ENCODE assay signal across 1 cellular context in the genomic region with DNA sequence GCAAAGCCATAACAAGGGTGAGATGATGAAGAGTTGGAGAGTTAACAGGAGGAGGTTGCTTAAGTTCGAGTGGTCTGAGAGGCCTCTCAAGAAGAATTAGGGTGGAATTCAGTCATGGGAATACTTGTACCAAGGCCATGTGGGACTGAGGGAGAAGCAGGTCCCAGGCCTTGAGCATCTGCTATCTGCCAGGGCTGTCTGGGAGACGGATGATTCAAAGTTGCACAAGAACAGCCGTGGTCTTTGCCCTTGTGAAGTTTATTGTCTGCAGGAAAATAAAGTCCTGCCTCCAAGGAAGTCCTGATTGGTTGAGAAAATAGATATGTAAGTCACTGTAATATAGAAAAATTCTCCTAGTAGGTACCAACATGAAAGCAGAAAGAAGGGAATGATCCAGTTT.
TF ChIP-seq lines count a peak whose summit lies in the region.

No MANE protein-coding gene starts in this region.

TF ChIP-seq in HepG2, 621 proteins besides CTCF, POLR2A, EP300 and RAD21 (continued from another document and continues in another):
- TF ChIP-seq, protein P1, sequence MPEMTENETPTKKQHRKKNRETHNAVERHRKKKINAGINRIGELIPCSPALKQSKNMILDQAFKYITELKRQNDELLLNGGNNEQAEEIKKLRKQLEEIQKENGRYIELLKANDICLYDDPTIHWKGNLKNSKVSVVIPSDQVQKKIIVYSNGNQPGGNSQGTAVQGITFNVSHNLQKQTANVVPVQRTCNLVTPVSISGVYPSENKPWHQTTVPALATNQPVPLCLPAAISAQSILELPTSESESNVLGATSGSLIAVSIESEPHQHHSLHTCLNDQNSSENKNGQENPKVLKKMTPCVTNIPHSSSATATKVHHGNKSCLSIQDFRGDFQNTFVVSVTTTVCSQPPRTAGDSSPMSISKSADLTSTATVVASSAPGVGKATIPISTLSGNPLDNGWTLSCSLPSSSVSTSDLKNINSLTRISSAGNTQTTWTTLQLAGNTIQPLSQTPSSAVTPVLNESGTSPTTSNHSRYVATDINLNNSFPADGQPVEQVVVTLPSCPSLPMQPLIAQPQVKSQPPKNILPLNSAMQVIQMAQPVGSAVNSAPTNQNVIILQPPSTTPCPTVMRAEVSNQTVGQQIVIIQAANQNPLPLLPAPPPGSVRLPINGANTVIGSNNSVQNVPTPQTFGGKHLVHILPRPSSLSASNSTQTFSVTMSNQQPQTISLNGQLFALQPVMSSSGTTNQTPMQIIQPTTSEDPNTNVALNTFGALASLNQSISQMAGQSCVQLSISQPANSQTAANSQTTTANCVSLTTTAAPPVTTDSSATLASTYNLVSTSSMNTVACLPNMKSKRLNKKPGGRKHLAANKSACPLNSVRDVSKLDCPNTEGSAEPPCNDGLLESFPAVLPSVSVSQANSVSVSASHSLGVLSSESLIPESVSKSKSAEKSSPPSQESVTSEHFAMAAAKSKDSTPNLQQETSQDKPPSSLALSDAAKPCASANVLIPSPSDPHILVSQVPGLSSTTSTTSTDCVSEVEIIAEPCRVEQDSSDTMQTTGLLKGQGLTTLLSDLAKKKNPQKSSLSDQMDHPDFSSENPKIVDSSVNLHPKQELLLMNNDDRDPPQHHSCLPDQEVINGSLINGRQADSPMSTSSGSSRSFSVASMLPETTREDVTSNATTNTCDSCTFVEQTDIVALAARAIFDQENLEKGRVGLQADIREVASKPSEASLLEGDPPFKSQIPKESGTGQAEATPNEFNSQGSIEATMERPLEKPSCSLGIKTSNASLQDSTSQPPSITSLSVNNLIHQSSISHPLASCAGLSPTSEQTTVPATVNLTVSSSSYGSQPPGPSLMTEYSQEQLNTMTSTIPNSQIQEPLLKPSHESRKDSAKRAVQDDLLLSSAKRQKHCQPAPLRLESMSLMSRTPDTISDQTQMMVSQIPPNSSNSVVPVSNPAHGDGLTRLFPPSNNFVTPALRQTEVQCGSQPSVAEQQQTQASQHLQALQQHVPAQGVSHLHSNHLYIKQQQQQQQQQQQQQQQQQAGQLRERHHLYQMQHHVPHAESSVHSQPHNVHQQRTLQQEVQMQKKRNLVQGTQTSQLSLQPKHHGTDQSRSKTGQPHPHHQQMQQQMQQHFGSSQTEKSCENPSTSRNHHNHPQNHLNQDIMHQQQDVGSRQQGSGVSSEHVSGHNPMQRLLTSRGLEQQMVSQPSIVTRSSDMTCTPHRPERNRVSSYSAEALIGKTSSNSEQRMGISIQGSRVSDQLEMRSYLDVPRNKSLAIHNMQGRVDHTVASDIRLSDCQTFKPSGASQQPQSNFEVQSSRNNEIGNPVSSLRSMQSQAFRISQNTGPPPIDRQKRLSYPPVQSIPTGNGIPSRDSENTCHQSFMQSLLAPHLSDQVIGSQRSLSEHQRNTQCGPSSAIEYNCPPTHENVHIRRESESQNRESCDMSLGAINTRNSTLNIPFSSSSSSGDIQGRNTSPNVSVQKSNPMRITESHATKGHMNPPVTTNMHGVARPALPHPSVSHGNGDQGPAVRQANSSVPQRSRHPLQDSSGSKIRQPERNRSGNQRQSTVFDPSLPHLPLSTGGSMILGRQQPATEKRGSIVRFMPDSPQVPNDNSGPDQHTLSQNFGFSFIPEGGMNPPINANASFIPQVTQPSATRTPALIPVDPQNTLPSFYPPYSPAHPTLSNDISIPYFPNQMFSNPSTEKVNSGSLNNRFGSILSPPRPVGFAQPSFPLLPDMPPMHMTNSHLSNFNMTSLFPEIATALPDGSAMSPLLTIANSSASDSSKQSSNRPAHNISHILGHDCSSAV (CRISPR knock-in tag; IDR thresholded peaks at IDR 0.05; ENCODE audit: borderline replicate concordance), result no peak
- TF ChIP-seq ZNF775 (CRISPR knock-in tag; IDR thresholded peaks at IDR 0.05; ENCODE audit: borderline replicate concordance), result no peak
- no peak for TF ChIP-seq MBNL3 (CRISPR knock-in tag; conservative IDR thresholded peaks at IDR 0.05)
- no peak for TF ChIP-seq KLF13 (CRISPR knock-in tag; IDR thresholded peaks at IDR 0.05)
- peak; percentile 3; the same call in 1 of the 2 replicates for TF ChIP-seq FOXK1 (CRISPR knock-in tag; IDR thresholded peaks at IDR 0.05; ENCODE audit: borderline replicate concordance, low read depth)
- TF ChIP-seq CC2D1A (CRISPR knock-in tag; IDR thresholded peaks at IDR 0.05), result no peak
- peak; percentile 42; the same call in 1 of the 2 replicates for TF ChIP-seq ZFY (CRISPR knock-in tag; IDR thresholded peaks at IDR 0.05)
- TF ChIP-seq ZNF230 (CRISPR knock-in tag; IDR thresholded peaks at IDR 0.05), result no peak
- TF ChIP-seq ZNF180 (CRISPR knock-in tag; IDR thresholded peaks at IDR 0.05; ENCODE audit: borderline replicate concordance, low read depth), result no peak
- TF ChIP-seq AGO2 (optimal IDR thresholded peaks at IDR 0.05; ENCODE audit: low read depth, low read length), result no peak
- TF ChIP-seq, protein P2, sequence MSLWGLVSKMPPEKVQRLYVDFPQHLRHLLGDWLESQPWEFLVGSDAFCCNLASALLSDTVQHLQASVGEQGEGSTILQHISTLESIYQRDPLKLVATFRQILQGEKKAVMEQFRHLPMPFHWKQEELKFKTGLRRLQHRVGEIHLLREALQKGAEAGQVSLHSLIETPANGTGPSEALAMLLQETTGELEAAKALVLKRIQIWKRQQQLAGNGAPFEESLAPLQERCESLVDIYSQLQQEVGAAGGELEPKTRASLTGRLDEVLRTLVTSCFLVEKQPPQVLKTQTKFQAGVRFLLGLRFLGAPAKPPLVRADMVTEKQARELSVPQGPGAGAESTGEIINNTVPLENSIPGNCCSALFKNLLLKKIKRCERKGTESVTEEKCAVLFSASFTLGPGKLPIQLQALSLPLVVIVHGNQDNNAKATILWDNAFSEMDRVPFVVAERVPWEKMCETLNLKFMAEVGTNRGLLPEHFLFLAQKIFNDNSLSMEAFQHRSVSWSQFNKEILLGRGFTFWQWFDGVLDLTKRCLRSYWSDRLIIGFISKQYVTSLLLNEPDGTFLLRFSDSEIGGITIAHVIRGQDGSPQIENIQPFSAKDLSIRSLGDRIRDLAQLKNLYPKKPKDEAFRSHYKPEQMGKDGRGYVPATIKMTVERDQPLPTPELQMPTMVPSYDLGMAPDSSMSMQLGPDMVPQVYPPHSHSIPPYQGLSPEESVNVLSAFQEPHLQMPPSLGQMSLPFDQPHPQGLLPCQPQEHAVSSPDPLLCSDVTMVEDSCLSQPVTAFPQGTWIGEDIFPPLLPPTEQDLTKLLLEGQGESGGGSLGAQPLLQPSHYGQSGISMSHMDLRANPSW (CRISPR knock-in tag; IDR thresholded peaks at IDR 0.05; ENCODE audit: borderline replicate concordance), result no peak
- no peak for TF ChIP-seq SIN3B (IDR thresholded peaks at IDR 0.05; ENCODE audit: low read length)
- no peak for TF ChIP-seq AHR (CRISPR knock-in tag; IDR thresholded peaks at IDR 0.05)
- no peak for TF ChIP-seq ZNF670 (CRISPR knock-in tag; IDR thresholded peaks at IDR 0.05; ENCODE audit: borderline replicate concordance)
- TF ChIP-seq, protein P3, sequence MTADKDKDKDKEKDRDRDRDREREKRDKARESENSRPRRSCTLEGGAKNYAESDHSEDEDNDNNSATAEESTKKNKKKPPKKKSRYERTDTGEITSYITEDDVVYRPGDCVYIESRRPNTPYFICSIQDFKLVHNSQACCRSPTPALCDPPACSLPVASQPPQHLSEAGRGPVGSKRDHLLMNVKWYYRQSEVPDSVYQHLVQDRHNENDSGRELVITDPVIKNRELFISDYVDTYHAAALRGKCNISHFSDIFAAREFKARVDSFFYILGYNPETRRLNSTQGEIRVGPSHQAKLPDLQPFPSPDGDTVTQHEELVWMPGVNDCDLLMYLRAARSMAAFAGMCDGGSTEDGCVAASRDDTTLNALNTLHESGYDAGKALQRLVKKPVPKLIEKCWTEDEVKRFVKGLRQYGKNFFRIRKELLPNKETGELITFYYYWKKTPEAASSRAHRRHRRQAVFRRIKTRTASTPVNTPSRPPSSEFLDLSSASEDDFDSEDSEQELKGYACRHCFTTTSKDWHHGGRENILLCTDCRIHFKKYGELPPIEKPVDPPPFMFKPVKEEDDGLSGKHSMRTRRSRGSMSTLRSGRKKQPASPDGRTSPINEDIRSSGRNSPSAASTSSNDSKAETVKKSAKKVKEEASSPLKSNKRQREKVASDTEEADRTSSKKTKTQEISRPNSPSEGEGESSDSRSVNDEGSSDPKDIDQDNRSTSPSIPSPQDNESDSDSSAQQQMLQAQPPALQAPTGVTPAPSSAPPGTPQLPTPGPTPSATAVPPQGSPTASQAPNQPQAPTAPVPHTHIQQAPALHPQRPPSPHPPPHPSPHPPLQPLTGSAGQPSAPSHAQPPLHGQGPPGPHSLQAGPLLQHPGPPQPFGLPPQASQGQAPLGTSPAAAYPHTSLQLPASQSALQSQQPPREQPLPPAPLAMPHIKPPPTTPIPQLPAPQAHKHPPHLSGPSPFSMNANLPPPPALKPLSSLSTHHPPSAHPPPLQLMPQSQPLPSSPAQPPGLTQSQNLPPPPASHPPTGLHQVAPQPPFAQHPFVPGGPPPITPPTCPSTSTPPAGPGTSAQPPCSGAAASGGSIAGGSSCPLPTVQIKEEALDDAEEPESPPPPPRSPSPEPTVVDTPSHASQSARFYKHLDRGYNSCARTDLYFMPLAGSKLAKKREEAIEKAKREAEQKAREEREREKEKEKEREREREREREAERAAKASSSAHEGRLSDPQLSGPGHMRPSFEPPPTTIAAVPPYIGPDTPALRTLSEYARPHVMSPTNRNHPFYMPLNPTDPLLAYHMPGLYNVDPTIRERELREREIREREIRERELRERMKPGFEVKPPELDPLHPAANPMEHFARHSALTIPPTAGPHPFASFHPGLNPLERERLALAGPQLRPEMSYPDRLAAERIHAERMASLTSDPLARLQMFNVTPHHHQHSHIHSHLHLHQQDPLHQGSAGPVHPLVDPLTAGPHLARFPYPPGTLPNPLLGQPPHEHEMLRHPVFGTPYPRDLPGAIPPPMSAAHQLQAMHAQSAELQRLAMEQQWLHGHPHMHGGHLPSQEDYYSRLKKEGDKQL (CRISPR knock-in tag; IDR thresholded peaks at IDR 0.05; ENCODE audit: low read depth), result no peak
- no peak for TF ChIP-seq ZC3H13 (CRISPR knock-in tag; IDR thresholded peaks at IDR 0.05)
- TF ChIP-seq ZNF558 (CRISPR knock-in tag; IDR thresholded peaks at IDR 0.05; ENCODE audit: borderline replicate concordance), result no peak
- no peak for TF ChIP-seq ZNF746 (CRISPR knock-in tag; IDR thresholded peaks at IDR 0.05)
- TF ChIP-seq SKI (IDR thresholded peaks at IDR 0.05; ENCODE audit: partially characterized antibody), result peak; percentile 11
- TF ChIP-seq, protein P4, sequence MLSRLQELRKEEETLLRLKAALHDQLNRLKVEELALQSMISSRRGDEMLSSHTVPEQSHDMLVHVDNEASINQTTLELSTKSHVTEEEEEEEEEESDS (CRISPR knock-in tag; IDR thresholded peaks at IDR 0.05; ENCODE audit: borderline replicate concordance), result no peak
- no peak for TF ChIP-seq SRSF4 (IDR thresholded peaks at IDR 0.05; ENCODE audit: low read depth, low read length, poor library complexity, severe bottlenecking)
- TF ChIP-seq ZNF333 (CRISPR knock-in tag; IDR thresholded peaks at IDR 0.05; ENCODE audit: borderline replicate concordance), result no peak
- TF ChIP-seq HDAC6 (IDR thresholded peaks at IDR 0.05; ENCODE audit: low read depth, low read length), result no peak
- TF ChIP-seq, protein P5, sequence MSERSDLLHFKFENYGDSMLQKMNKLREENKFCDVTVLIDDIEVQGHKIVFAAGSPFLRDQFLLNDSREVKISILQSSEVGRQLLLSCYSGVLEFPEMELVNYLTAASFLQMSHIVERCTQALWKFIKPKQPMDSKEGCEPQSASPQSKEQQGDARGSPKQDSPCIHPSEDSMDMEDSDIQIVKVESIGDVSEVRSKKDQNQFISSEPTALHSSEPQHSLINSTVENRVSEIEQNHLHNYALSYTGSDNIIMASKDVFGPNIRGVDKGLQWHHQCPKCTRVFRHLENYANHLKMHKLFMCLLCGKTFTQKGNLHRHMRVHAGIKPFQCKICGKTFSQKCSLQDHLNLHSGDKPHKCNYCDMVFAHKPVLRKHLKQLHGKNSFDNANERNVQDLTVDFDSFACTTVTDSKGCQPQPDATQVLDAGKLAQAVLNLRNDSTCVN (CRISPR knock-in tag; IDR thresholded peaks at IDR 0.05; ENCODE audit: borderline replicate concordance), result no peak
- no peak for TF ChIP-seq MIER2 (CRISPR knock-in tag; IDR thresholded peaks at IDR 0.05)
- TF ChIP-seq, protein P6, sequence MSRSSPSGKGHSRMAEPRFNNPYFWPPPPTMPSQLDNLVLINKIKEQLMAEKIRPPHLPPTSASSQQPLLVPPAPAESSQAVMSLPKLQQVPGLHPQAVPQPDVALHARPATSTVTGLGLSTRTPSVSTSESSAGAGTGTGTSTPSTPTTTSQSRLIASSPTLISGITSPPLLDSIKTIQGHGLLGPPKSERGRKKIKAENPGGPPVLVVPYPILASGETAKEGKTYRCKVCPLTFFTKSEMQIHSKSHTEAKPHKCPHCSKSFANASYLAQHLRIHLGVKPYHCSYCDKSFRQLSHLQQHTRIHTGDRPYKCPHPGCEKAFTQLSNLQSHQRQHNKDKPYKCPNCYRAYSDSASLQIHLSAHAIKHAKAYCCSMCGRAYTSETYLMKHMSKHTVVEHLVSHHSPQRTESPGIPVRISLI (CRISPR knock-in tag; IDR thresholded peaks at IDR 0.05; ENCODE audit: borderline replicate concordance), result 0 out of 2 replicates have a peak, but pooled peaks have one; percentile 19
- TF ChIP-seq HDAC2 (CRISPR knock-in tag; IDR thresholded peaks at IDR 0.05), result no peak
- TF ChIP-seq ZZZ3 (CRISPR knock-in tag; IDR thresholded peaks at IDR 0.05; ENCODE audit: borderline replicate concordance), result no peak
- TF ChIP-seq XRCC5 (optimal IDR thresholded peaks at IDR 0.05; ENCODE audit: low read length), result no peak
- TF ChIP-seq, protein P7, sequence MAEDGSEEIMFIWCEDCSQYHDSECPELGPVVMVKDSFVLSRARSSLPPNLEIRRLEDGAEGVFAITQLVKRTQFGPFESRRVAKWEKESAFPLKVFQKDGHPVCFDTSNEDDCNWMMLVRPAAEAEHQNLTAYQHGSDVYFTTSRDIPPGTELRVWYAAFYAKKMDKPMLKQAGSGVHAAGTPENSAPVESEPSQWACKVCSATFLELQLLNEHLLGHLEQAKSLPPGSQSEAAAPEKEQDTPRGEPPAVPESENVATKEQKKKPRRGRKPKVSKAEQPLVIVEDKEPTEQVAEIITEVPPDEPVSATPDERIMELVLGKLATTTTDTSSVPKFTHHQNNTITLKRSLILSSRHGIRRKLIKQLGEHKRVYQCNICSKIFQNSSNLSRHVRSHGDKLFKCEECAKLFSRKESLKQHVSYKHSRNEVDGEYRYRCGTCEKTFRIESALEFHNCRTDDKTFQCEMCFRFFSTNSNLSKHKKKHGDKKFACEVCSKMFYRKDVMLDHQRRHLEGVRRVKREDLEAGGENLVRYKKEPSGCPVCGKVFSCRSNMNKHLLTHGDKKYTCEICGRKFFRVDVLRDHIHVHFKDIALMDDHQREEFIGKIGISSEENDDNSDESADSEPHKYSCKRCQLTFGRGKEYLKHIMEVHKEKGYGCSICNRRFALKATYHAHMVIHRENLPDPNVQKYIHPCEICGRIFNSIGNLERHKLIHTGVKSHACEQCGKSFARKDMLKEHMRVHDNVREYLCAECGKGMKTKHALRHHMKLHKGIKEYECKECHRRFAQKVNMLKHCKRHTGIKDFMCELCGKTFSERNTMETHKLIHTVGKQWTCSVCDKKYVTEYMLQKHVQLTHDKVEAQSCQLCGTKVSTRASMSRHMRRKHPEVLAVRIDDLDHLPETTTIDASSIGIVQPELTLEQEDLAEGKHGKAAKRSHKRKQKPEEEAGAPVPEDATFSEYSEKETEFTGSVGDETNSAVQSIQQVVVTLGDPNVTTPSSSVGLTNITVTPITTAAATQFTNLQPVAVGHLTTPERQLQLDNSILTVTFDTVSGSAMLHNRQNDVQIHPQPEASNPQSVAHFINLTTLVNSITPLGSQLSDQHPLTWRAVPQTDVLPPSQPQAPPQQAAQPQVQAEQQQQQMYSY (CRISPR knock-in tag; IDR thresholded peaks at IDR 0.05), result no peak
